ENCODE assay signal across 8 cellular contexts in genomic region chr9:17462869-17463464, GRCh38.
DNase-seq lines count a peak whose midpoint lies in the region; ATAC-seq and TF ChIP-seq lines count a peak whose summit lies in the region.

No MANE protein-coding gene starts in this region.

- no peak overlapping the region for H3K27ac Mint-ChIP-seq in neural crest cell (ENCODE audit: unreplicated experiment)

- peaks cover 3% of the 10 kb centered on the region for H3K4me1 Mint-ChIP-seq in neural crest cell

- TF ChIP-seq CTCF in epithelial cell of esophagus (IDR thresholded peaks at IDR 0.05; ENCODE audit: insufficient read depth, low read depth, low read length, missing control alignments) (peak; percentile 66), neural crest cell (conservative IDR thresholded peaks at IDR 0.05) (peak; percentile 93)

- peak; percentile 42 for DNase-seq in DMS53 treated with DMSO at 0.1 percent for 48 hours (lab: John Stamatoyannopoulos, UW; ENCODE audit: unreplicated experiment)
- peak; percentile 61 for DNase-seq in LHCN-M2 (ENCODE audit: low read depth)
- DNase-seq in RPMI7951 (ENCODE audit: low read depth): peak; percentile 52
- DNase-seq in epithelial cell of esophagus (ENCODE audit: low read depth): peak; percentile 62
- DNase-seq in neural crest cell (ENCODE audit: low read depth, low spot score): peak; percentile 25
- no peak for DNase-seq in activated CD4-positive, CD25-positive, alpha-beta regulatory T cell treated with anti-CD3 and anti-CD28 coated beads, Interleukin-2, amount 50 U/mL, for 72 hours

- no peaks in the 10 kb centered on the region for H3K9me3 Mint-ChIP-seq in neural crest cell

- no peak overlapping the region for H3K4me3 ChIP-seq in epithelial cell of esophagus (ENCODE audit: low read length)

- H3K4me3 Mint-ChIP-seq in neural crest cell: no peak overlapping the region

- ATAC-seq in GM19025 (IDR thresholded peaks at IDR 0.05; ENCODE audit: low read depth, unreplicated experiment): peak; percentile 61
- ATAC-seq in HG03457 (IDR thresholded peaks at IDR 0.05; ENCODE audit: unreplicated experiment): no peak

- H3K36me3 Mint-ChIP-seq in neural crest cell (ENCODE audit: low read depth): peaks cover 4% of the 10 kb centered on the region

- no peaks in the 10 kb centered on the region for H3K27me3 Mint-ChIP-seq in neural crest cell (ENCODE audit: low read depth)
